Comparison of ENCODE assay signal across 10 cellular contexts in genomic region chr12:102958830-102959176, GRCh38. TPM values are rescaled to one million over a fixed set of nuclear protein-coding genes. Genes with fewer than 3 reads are reported as not detected.
DNase-seq lines count a peak whose midpoint lies in the region; ATAC-seq and TF ChIP-seq lines count a peak whose summit lies in the region.
"Had no signal": no experiment of that assay in that cellular context is flagged by ENCODE, and none has a peak within 500 bp of the region (broad histone marks: within the 10 kb centered on the region; RNA-seq: fewer than 3 reads in every experiment).

No MANE protein-coding gene starts in this region.

- H4K91ac ChIP-seq in mesenchymal stem cell (ENCODE audit: low read length): no peak overlapping the region

- H3K4ac ChIP-seq in mesenchymal stem cell (ENCODE audit: low read depth in 1 of 2, low read length in 2 of 2): no peak overlapping the region

- H3K36me3 Mint-ChIP-seq in activated naive CD8-positive, alpha-beta T cell treated with anti-CD3 and anti-CD28 coated beads for 36 hours: no peaks in the 10 kb centered on the region

- H2BK15ac ChIP-seq in mesenchymal stem cell (ENCODE audit: low read depth, poor library complexity, severe bottlenecking): no peak overlapping the region

- peak overlapping the region; percentile 23 for H3K4me3 Mint-ChIP-seq in activated naive CD8-positive, alpha-beta T cell treated with anti-CD3 and anti-CD28 coated beads for 36 hours

- H2BK5ac ChIP-seq in mesenchymal stem cell (ENCODE audit: low read depth, low read length, poor library complexity, severe bottlenecking): no peak overlapping the region

- no peak overlapping the region for H3K23ac ChIP-seq in mesenchymal stem cell (ENCODE audit: low read length in 2 of 2)

- H2BK12ac ChIP-seq in mesenchymal stem cell (ENCODE audit: low read length in 2 of 2): no peak overlapping the region

- no peak overlapping the region for H4K8ac ChIP-seq in mesenchymal stem cell (ENCODE audit: low read length)

- DNase-seq in heart left ventricle (no peak), right cardiac atrium (no peak), mesenchymal stem cell (no peak), tibial artery (no peak), RPMI8226 (no peak), NCI-H510A treated with DMSO at 0.1 percent for 48 hours (lab: John Stamatoyannopoulos, UW) (no peak), NCI-H2029 treated with DMSO at 0.1 percent for 48 hours (lab: John Stamatoyannopoulos, UW) (no peak)
- no peak for DNase-seq in activated naive CD8-positive, alpha-beta T cell treated with anti-CD3 and anti-CD28 coated beads for 36 hours
- DNase-seq: activated effector memory CD4-positive, alpha-beta T cell treated with Interleukin-2 at 50 U/mL for 16 hours had no signal

- no peak overlapping the region for H2BK120ac ChIP-seq in mesenchymal stem cell (ENCODE audit: low read depth, low read length)

- no peak overlapping the region for H2AFZ ChIP-seq in mesenchymal stem cell (ENCODE audit: low read depth, low read length)

- TF ChIP-seq CTCF in heart left ventricle (IDR thresholded peaks at IDR 0.05): no peak
- TF ChIP-seq CTCF in tibial artery (IDR thresholded peaks at IDR 0.05): no peak

- no peak overlapping the region for H3K14ac ChIP-seq in mesenchymal stem cell (ENCODE audit: low read length in 2 of 2)

- no peak overlapping the region for H3K9ac ChIP-seq in mesenchymal stem cell (ENCODE audit: low read length)

- intact Hi-C loops in heart left ventricle (cut with DNase I): no loop called here
- intact Hi-C loops in right cardiac atrium (cut with DNase I): no loop called here
- intact Hi-C loops in tibial artery (cut with DNase I; ENCODE audit: low total_unique reads): loop anchor here (10.0 kb wide), 1 partner anchor 586 kb away; no protein-coding TSS in a partner anchor

- H3K4me1 ChIP-seq in heart left ventricle (peaks cover 0 to 37% (median 7%) of the 10 kb centered on the region in 12 donors), right cardiac atrium (ENCODE audit: control insufficient read depth, insufficient read depth, low read length) (no peaks in the 10 kb centered on the region), mesenchymal stem cell (ENCODE audit: control insufficient read depth, insufficient read depth, low read depth, low read length) (peaks cover 26% of the 10 kb centered on the region), tibial artery (peaks cover 0 to 34% (median 23%) of the 10 kb centered on the region in 4 donors)

- H3K4me1 Mint-ChIP-seq in activated naive CD8-positive, alpha-beta T cell treated with anti-CD3 and anti-CD28 coated beads for 36 hours: peaks cover 35% of the 10 kb centered on the region

- H3K36me3 ChIP-seq in heart left ventricle: no peaks in the 10 kb centered on the region
- H3K36me3 ChIP-seq in mesenchymal stem cell (ENCODE audit: control insufficient read depth in 1 of 2, insufficient read depth in 2 of 2, low read depth in 1 of 2, low read length in 2 of 2): no peaks in the 10 kb centered on the region
- no peaks in the 10 kb centered on the region for H3K36me3 ChIP-seq in tibial artery

- no peak for ATAC-seq in heart left ventricle
- ATAC-seq in right cardiac atrium: no peak

- WGBS in heart left ventricle, 4 donors: 2 to 4% (median 3%) methylated on average over 15 of the region's 15 CpGs
- 5% methylated on average over 15 of the region's 15 CpGs for WGBS in right cardiac atrium
- 2% methylated on average over 14 of the region's 15 CpGs for WGBS in mesenchymal stem cell

- H3K27me3 Mint-ChIP-seq in activated naive CD8-positive, alpha-beta T cell treated with anti-CD3 and anti-CD28 coated beads for 36 hours: peaks cover 95% of the 10 kb centered on the region

- no peak overlapping the region for H2AK5ac ChIP-seq in mesenchymal stem cell (ENCODE audit: low read length, severe bottlenecking)

- H3K79me1 ChIP-seq in mesenchymal stem cell (replicated peaks; ENCODE audit: low read length, poor library complexity, severe bottlenecking): no peaks in the 10 kb centered on the region

- no peaks in the 10 kb centered on the region for H3K9me3 Mint-ChIP-seq in activated naive CD8-positive, alpha-beta T cell treated with anti-CD3 and anti-CD28 coated beads for 36 hours

- peaks cover 48 to 99% (median 83%) of the 10 kb centered on the region in 9 donors for H3K27me3 ChIP-seq in heart left ventricle
- H3K27me3 ChIP-seq in right cardiac atrium (ENCODE audit: control insufficient read depth, insufficient read depth): peaks cover 7% of the 10 kb centered on the region
- H3K27me3 ChIP-seq in mesenchymal stem cell (ENCODE audit: control insufficient read depth in 1 of 2, insufficient read depth in 1 of 2, low read length in 2 of 2): peaks cover 89 to 92% of the 10 kb centered on the region in 2 experiments
- peaks cover 0 to 96% of the 10 kb centered on the region in 2 donors for H3K27me3 ChIP-seq in tibial artery

- peak overlapping the region; percentile 96 for H3K4me2 ChIP-seq in mesenchymal stem cell (ENCODE audit: low read length, poor library complexity, severe bottlenecking)

- TF ChIP-seq POLR2A in heart left ventricle (IDR thresholded peaks at IDR 0.05): no peak

- H3K27ac ChIP-seq in heart left ventricle: no peak overlapping the region
- H3K27ac ChIP-seq in right cardiac atrium (ENCODE audit: low read length): no peak overlapping the region
- no peak overlapping the region for H3K27ac ChIP-seq in mesenchymal stem cell (ENCODE audit: low read length, poor library complexity, severe bottlenecking)
- no peak overlapping the region for H3K27ac ChIP-seq in tibial artery
- H3K27ac ChIP-seq: epithelial cell of prostate had no signal

- no peak overlapping the region for H3K27ac Mint-ChIP-seq in activated naive CD8-positive, alpha-beta T cell treated with anti-CD3 and anti-CD28 coated beads for 36 hours

- peak overlapping the region; percentile 5 to 58 (median 33) for H3K4me3 ChIP-seq in heart left ventricle
- H3K4me3 ChIP-seq in right cardiac atrium (ENCODE audit: low read length): no peak overlapping the region
- H3K4me3 ChIP-seq in mesenchymal stem cell (ENCODE audit: insufficient read depth in 1 of 2, low read depth in 1 of 2, low read length in 2 of 2): peak overlapping the region in 1 of 2 experiments; percentile 37
- peak overlapping the region; percentile 39 to 48 for H3K4me3 ChIP-seq in tibial artery

- H3K18ac ChIP-seq in mesenchymal stem cell (ENCODE audit: low read depth in 1 of 2, low read length in 2 of 2): no peak overlapping the region

- H3K9me3 ChIP-seq in heart left ventricle (peaks cover 0 to 8% (median 0%) of the 10 kb centered on the region in 12 donors), right cardiac atrium (ENCODE audit: control insufficient read depth, low read length) (no peaks in the 10 kb centered on the region), mesenchymal stem cell (ENCODE audit: control insufficient read depth, low read length) (peaks cover 11% of the 10 kb centered on the region), tibial artery (peaks cover 0 to 9% (median 0%) of the 10 kb centered on the region in 3 donors)

RNA-seq across cellular contexts. Expression of gene ASCL1, which starts 1.3 kb away (rescaled TPM):
- total RNA-seq in heart left ventricle (not detected), right cardiac atrium (not detected)
- polyA plus RNA-seq in heart left ventricle (not detected), right cardiac atrium (not detected)
- not detected for total RNA-seq in activated naive CD8-positive, alpha-beta T cell treated with anti-CD3 and anti-CD28 coated beads for 36 hours
- not detected for polyA plus RNA-seq in mesenchymal stem cell (2013, experiment 1 of 2)
- not detected for polyA plus RNA-seq in mesenchymal stem cell (2013, experiment 2 of 2)

RNA-seq across cellular contexts. Expression of gene PAH, which starts 41.8 kb away (rescaled TPM):
- under 1 TPM in 1 of 9 donors, not detected in 8; 0.23 TPM for total RNA-seq in heart left ventricle
- under 1 TPM in 1 of 2 donors, not detected in 1; 0.03 TPM for polyA plus RNA-seq in heart left ventricle
- 1 to 10 TPM in 1 of 4 donors, not detected in 3; 1.2 TPM for total RNA-seq in right cardiac atrium
- not detected for polyA plus RNA-seq in right cardiac atrium
- not detected for total RNA-seq in activated naive CD8-positive, alpha-beta T cell treated with anti-CD3 and anti-CD28 coated beads for 36 hours
- not detected for polyA plus RNA-seq in mesenchymal stem cell (2013, experiment 1 of 2)
- not detected for polyA plus RNA-seq in mesenchymal stem cell (2013, experiment 2 of 2)
